19 cellular contexts compared by ENCODE assay signal in genomic region chrX:28988246-28988645, GRCh38.
A peak's percentile ranks its signal among the peaks of the same experiment; 100 is the strongest.
DNase-seq lines count a peak whose midpoint lies in the region; ATAC-seq and TF ChIP-seq lines count a peak whose summit lies in the region.
"Had no signal": no experiment of that assay in that cellular context is flagged by ENCODE, and none has a peak within 500 bp of the region (broad histone marks: within the 10 kb centered on the region; RNA-seq: fewer than 3 reads in every experiment).

No MANE protein-coding gene starts in this region.

- DNase-seq in G401 (ENCODE audit: low spot score), result peak; percentile 80
- DNase-seq in NCI-H524 (lab: John Stamatoyannopoulos, UW), result peak; percentile 84 to 96
- peak; percentile 40 for DNase-seq in WERI-Rb-1
- peak; percentile 1 for DNase-seq in left kidney (ENCODE audit: low read depth, low spot score)
- DNase-seq in DMS79 treated with DMSO at 0.1 percent for 48 hours (lab: John Stamatoyannopoulos, UW), result no peak
- DNase-seq: ACHN; CD8-positive, alpha-beta memory T cell; KG1; NCI-H1105 treated with DMSO at 0.1 percent for 48 hours; NCI-H1694; NCI-H2081 treated with DMSO at 0.1 percent for 48 hours; NCI-H446; PC-9; SIG-M5 had no signal

- no peaks in the 10 kb centered on the region for H3K36me3 ChIP-seq in WERI-Rb-1

- peaks cover 2% of the 10 kb centered on the region for H3K27me3 ChIP-seq in WERI-Rb-1 (ENCODE audit: insufficient read depth, low read depth, severe bottlenecking)

- no peak overlapping the region for H3K4me3 Mint-ChIP-seq in activated T-helper 17 cell treated with anti-CD3 and anti-CD28 coated beads, Interleukin-2, amount 50 U/mL, for 72 hours
- H3K4me3 Mint-ChIP-seq: CD8-positive, alpha-beta memory T cell had no signal

- H3K36me3 Mint-ChIP-seq in activated T-helper 17 cell treated with anti-CD3 and anti-CD28 coated beads, Interleukin-2, amount 50 U/mL, for 72 hours (ENCODE audit: low read depth), result no peaks in the 10 kb centered on the region
- H3K36me3 Mint-ChIP-seq: CD8-positive, alpha-beta memory T cell had no signal

- no peak for TF ChIP-seq CTCF in WERI-Rb-1 (IDR thresholded peaks at IDR 0.05; ENCODE audit: low read depth, low read length)

- ATAC-seq in HG02970 (IDR thresholded peaks at IDR 0.05; ENCODE audit: low FRiP score, unreplicated experiment) (no peak), GM18907 (IDR thresholded peaks at IDR 0.05; ENCODE audit: unreplicated experiment) (no peak)
- no peak for ATAC-seq in activated T-helper 17 cell treated with anti-CD3 and anti-CD28 coated beads, Interleukin-2, amount 50 U/mL, for 72 hours (replicated peaks)
- ATAC-seq: GM12878 had no signal

- H3K9me3 Mint-ChIP-seq in activated T-helper 17 cell treated with anti-CD3 and anti-CD28 coated beads, Interleukin-2, amount 50 U/mL, for 72 hours, result peaks cover 4% of the 10 kb centered on the region

- no peak overlapping the region for H3K4me3 ChIP-seq in WERI-Rb-1 (ENCODE audit: low read depth, low read length)
- H3K4me3 ChIP-seq: GM12878, PC-9 had no signal

- in situ Hi-C loops in G401 (cut with HindIII; ENCODE audit: low sequenced_read_pairs), result no loop called here

- H3K27ac Mint-ChIP-seq in activated T-helper 17 cell treated with anti-CD3 and anti-CD28 coated beads, Interleukin-2, amount 50 U/mL, for 72 hours, result no peak overlapping the region
- H3K27ac Mint-ChIP-seq: CD8-positive, alpha-beta memory T cell had no signal

- H3K27ac ChIP-seq in WERI-Rb-1, result no peak overlapping the region
- H3K27ac ChIP-seq: PC-9, RWPE1 had no signal

- no peaks in the 10 kb centered on the region for H3K9me3 ChIP-seq in WERI-Rb-1 (ENCODE audit: severe bottlenecking)

- H3K4me1 Mint-ChIP-seq in activated T-helper 17 cell treated with anti-CD3 and anti-CD28 coated beads, Interleukin-2, amount 50 U/mL, for 72 hours, result no peaks in the 10 kb centered on the region
- H3K4me1 Mint-ChIP-seq: CD8-positive, alpha-beta memory T cell had no signal

- no peaks in the 10 kb centered on the region for H3K27me3 Mint-ChIP-seq in activated T-helper 17 cell treated with anti-CD3 and anti-CD28 coated beads, Interleukin-2, amount 50 U/mL, for 72 hours
- H3K27me3 Mint-ChIP-seq: CD8-positive, alpha-beta memory T cell had no signal
